In genomic region chr2:19321946-19322345, GRCh38 we compare ENCODE assay signal across 16 cellular contexts. TPM values are rescaled to one million over a fixed set of nuclear protein-coding genes. Genes with fewer than 3 reads are reported as not detected.
"Had no signal": no experiment of that assay in that cellular context is flagged by ENCODE, and none has a peak within 500 bp of the region (broad histone marks: within the 10 kb centered on the region; RNA-seq: fewer than 3 reads in every experiment).

No MANE protein-coding gene starts in this region.

- H3K79me2 ChIP-seq: hepatocyte had no signal

- H3K27me3 Mint-ChIP-seq: activated CD4-positive, alpha-beta T cell treated with anti-CD3 and anti-CD28 coated beads for 36 hours; activated CD8-positive, alpha-beta T cell treated with anti-CD3 and anti-CD28 coated beads for 36 hours; stimulated activated naive B cell treated with anti-CD40 and anti-IgM and Interleukin-4, amounts not matched to agents 10 μg/mL and 1 μg/mL and 100 μg/mL, for 72 hours had no signal

- H3K27ac ChIP-seq: hepatocyte, neutrophil, tibial nerve, WERI-Rb-1 had no signal

- H3K4me1 Mint-ChIP-seq: activated CD4-positive, alpha-beta T cell treated with anti-CD3 and anti-CD28 coated beads for 36 hours; naive thymus-derived CD4-positive, alpha-beta T cell; stimulated activated naive B cell treated with anti-CD40 and anti-IgM and Interleukin-4, amounts not matched to agents 10 μg/mL and 1 μg/mL and 100 μg/mL, for 72 hours had no signal

- H3K4me3 Mint-ChIP-seq: activated CD4-positive, alpha-beta T cell treated with anti-CD3 and anti-CD28 coated beads for 36 hours; activated CD8-positive, alpha-beta T cell treated with anti-CD3 and anti-CD28 coated beads for 36 hours; endodermal cell; naive thymus-derived CD4-positive, alpha-beta T cell; stimulated activated naive B cell treated with anti-CD40 and anti-IgM and Interleukin-4, amounts not matched to agents 10 μg/mL and 1 μg/mL and 100 μg/mL, for 72 hours had no signal

- H3K36me3 ChIP-seq: neutrophil, WERI-Rb-1 had no signal

- H3K4me3 ChIP-seq: hepatocyte, lung, tibial nerve had no signal

- H3K27ac Mint-ChIP-seq: activated CD4-positive, alpha-beta T cell treated with anti-CD3 and anti-CD28 coated beads for 36 hours; activated CD8-positive, alpha-beta T cell treated with anti-CD3 and anti-CD28 coated beads for 36 hours; endodermal cell; naive thymus-derived CD4-positive, alpha-beta T cell; stimulated activated naive B cell treated with anti-CD40 and anti-IgM and Interleukin-4, amounts not matched to agents 10 μg/mL and 1 μg/mL and 100 μg/mL, for 72 hours had no signal

- DNase-seq: activated CD4-positive, alpha-beta T cell treated with anti-CD3 and anti-CD28 coated beads for 36 hours; activated CD8-positive, alpha-beta memory T cell treated with anti-CD3 and anti-CD28 coated beads, Interleukin-2, amount 50 U/mL, for 48 hours; activated CD8-positive, alpha-beta T cell treated with anti-CD3 and anti-CD28 coated beads for 36 hours; activated naive CD4-positive, alpha-beta T cell; endodermal cell; erythroblast; naive thymus-derived CD4-positive, alpha-beta T cell; stimulated activated CD4-positive, alpha-beta T cell treated with anti-CD3 and anti-CD28 coated beads, Interleukin-2, amount 100 ng/mL, for 24 hours; stimulated activated naive B cell treated with anti-CD40 and anti-IgM and Interleukin-4, amounts not matched to agents 10 μg/mL and 1 μg/mL and 100 μg/mL, for 72 hours; T-helper 1 cell; WERI-Rb-1 had no signal

- H3K9me3 ChIP-seq: neutrophil, tibial nerve had no signal

- H3K4me2 ChIP-seq: hepatocyte had no signal

- H2AFZ ChIP-seq: hepatocyte had no signal

- H3K4me1 ChIP-seq: tibial nerve had no signal

- H3K27me3 ChIP-seq: hepatocyte, neutrophil, tibial nerve had no signal

- ATAC-seq: activated CD4-positive, alpha-beta T cell treated with anti-CD3 and anti-CD28 coated beads for 36 hours; activated CD8-positive, alpha-beta T cell treated with anti-CD3 and anti-CD28 coated beads for 36 hours; naive thymus-derived CD4-positive, alpha-beta T cell; sciatic nerve; stimulated activated naive B cell treated with anti-CD40 and anti-IgM and Interleukin-4, amounts not matched to agents 10 μg/mL and 1 μg/mL and 100 μg/mL, for 72 hours had no signal

- H3K9me3 Mint-ChIP-seq: activated CD8-positive, alpha-beta T cell treated with anti-CD3 and anti-CD28 coated beads for 36 hours; stimulated activated naive B cell treated with anti-CD40 and anti-IgM and Interleukin-4, amounts not matched to agents 10 μg/mL and 1 μg/mL and 100 μg/mL, for 72 hours had no signal

RNA-seq across cellular contexts. Expression of gene OSR1, which starts 36.5 kb away (rescaled TPM):
- total RNA-seq: activated CD4-positive, alpha-beta T cell treated with anti-CD3 and anti-CD28 coated beads for 36 hours; activated CD8-positive, alpha-beta T cell treated with anti-CD3 and anti-CD28 coated beads for 36 hours; endodermal cell; naive thymus-derived CD4-positive, alpha-beta T cell had no signal
- polyA plus RNA-seq: naive thymus-derived CD4-positive, alpha-beta T cell had no signal
